ENCODE assay signal across 20 cellular contexts in the genomic region with DNA sequence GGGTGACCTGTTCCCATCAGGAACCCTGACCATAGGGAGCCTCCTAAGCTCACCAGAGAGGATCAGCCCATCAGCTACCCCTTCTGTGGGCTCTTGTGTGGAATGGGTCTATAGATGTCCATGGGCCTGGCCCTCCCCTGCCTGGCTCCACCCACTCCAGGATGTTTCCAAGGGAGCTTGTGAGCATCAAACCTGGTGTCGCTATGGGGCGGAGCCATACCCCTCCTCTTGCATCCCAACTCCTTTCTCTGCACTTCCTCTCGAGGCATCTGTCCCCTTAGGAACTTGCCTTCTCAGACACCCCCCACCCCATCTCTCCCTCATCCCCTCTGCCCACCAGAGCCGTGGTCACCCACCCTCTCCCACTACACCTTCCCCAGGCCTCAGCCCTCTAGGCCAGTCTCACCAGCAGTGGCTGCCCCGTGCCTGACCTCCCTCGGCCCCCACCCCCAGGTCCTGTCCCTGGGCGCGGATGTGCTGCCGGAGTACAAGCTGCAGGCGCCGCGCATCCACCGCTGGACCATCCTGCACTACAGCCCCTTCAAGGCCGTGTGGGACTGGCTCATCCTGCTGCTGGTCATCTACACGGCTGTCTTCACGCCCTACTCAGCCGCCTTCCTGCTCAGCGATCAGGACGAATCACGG. TPM values are rescaled to one million over a fixed set of nuclear protein-coding genes. Genes with fewer than 3 reads are reported as not detected.
DNase-seq lines count a peak whose midpoint lies in the region; ATAC-seq, FAIRE-seq and TF ChIP-seq lines count a peak whose summit lies in the region.
"Had no signal": no experiment of that assay in that cellular context is flagged by ENCODE, and none has a peak within 500 bp of the region (broad histone marks: within the 10 kb centered on the region; RNA-seq: fewer than 3 reads in every experiment).

No MANE protein-coding gene starts in this region.

- peak; percentile 70 for ATAC-seq in K562

- FAIRE-seq in K562 (lab: Jason Lieb, UNC), result no peak
- FAIRE-seq: H54 had no signal

- POLR2A ChIA-PET in K562 (lab: Yijun Ruan, JAX), result interaction anchor here (0.7 to 1.0 kb wide), 2 partner anchors 11 to 326 kb away, joined by 3 read pairs; no protein-coding TSS in a partner anchor

- H3K27ac Mint-ChIP-seq in neural progenitor cell, result no peak overlapping the region

- H3K9ac ChIP-seq in K562 (ENCODE audit: insufficient read depth in 1 of 2, low read depth in 2 of 2, low read length in 2 of 2) (no peak overlapping the region), neural progenitor cell (no peak overlapping the region)
- H3K9ac ChIP-seq: SK-N-SH had no signal

- no peak overlapping the region for H3K4me3 Mint-ChIP-seq in neural progenitor cell

- no peaks in the 10 kb centered on the region for H3K9me3 Mint-ChIP-seq in neural progenitor cell

- H3K4me1 Mint-ChIP-seq in neural progenitor cell, result peaks cover 2% of the 10 kb centered on the region

- H3K36me3 Mint-ChIP-seq in neural progenitor cell, result no peaks in the 10 kb centered on the region

- no peak overlapping the region for H3K4me3 ChIP-seq in NB4 (ENCODE audit: low read depth, low read length)
- H3K4me3 ChIP-seq in K562, result no peak overlapping the region
- H3K4me3 ChIP-seq in osteoblast (ENCODE audit: insufficient read depth, low read length), result no peak overlapping the region
- no peak overlapping the region for H3K4me3 ChIP-seq in neural progenitor cell
- H3K4me3 ChIP-seq: MG63, PC-9 had no signal

- no peaks in the 10 kb centered on the region for H3K79me2 ChIP-seq in K562 (ENCODE audit: control insufficient read depth, insufficient read depth, low read length)
- no peaks in the 10 kb centered on the region for H3K79me2 ChIP-seq in osteoblast (ENCODE audit: insufficient read depth, low read length)
- no peaks in the 10 kb centered on the region for H3K79me2 ChIP-seq in neural progenitor cell (ENCODE audit: low read depth)

- peaks cover 5% of the 10 kb centered on the region for H3K27me3 Mint-ChIP-seq in neural progenitor cell (ENCODE audit: insufficient read depth, low read depth)

- TF ChIP-seq EP300 in K562 (IDR thresholded peaks at IDR 0.05; ENCODE audit: low read length), result no peak

- no TSS peak for BruUV-seq in K562 (replicated peaks; lab: Mats Ljungman, UMichigan)

- H2AFZ ChIP-seq in K562 (ENCODE audit: low read depth, low read length) (no peak overlapping the region), osteoblast (ENCODE audit: low read length) (no peak overlapping the region), neural progenitor cell (replicated peaks) (no peak overlapping the region)
- H2AFZ ChIP-seq: PC-9 had no signal

- H3K9me1 ChIP-seq in K562 (ENCODE audit: control insufficient read depth, insufficient read depth, low read length), result peaks cover 3% of the 10 kb centered on the region

- peaks cover 5% of the 10 kb centered on the region; the same call in 1 of the 2 replicates for H4K20me1 ChIP-seq in K562 (replicated peaks; ENCODE audit: control insufficient read depth, insufficient read depth, low read length)
- H4K20me1 ChIP-seq in osteoblast (ENCODE audit: insufficient read depth, low read length), result no peaks in the 10 kb centered on the region
- no peaks in the 10 kb centered on the region for H4K20me1 ChIP-seq in neural progenitor cell (ENCODE audit: low read depth)

- TF ChIP-seq POLR2A in NB4 (IDR thresholded peaks at IDR 0.05; ENCODE audit: extremely low read depth, insufficient read length), result no peak
- no peak for TF ChIP-seq POLR2A in K562 (conservative IDR thresholded peaks at IDR 0.05)

- peaks cover 0 to 39% of the 10 kb centered on the region in 2 experiments; a peak in 3 of 5 replicates for H3K4me1 ChIP-seq in K562 (replicated peaks in 1 of 2; ENCODE audit: control insufficient read depth in 2 of 2, insufficient read depth in 2 of 2, low read length in 2 of 2)
- no peaks in the 10 kb centered on the region for H3K4me1 ChIP-seq in osteoblast (ENCODE audit: insufficient read depth, low read length)
- no peaks in the 10 kb centered on the region for H3K4me1 ChIP-seq in neural progenitor cell

- intact Hi-C loops in K562 (cut with micrococcal nuclease), result no loop called here

- H3K36me3 ChIP-seq in K562 (ENCODE audit: control insufficient read depth, insufficient read depth, low read length), result no peaks in the 10 kb centered on the region
- H3K36me3 ChIP-seq in osteoblast (ENCODE audit: insufficient read depth, low read length), result no peaks in the 10 kb centered on the region
- H3K36me3 ChIP-seq in neural progenitor cell, result no peaks in the 10 kb centered on the region
- H3K36me3 ChIP-seq: MG63 had no signal

- 11% methylated on average over 18 of the region's 20 CpGs for WGBS in K562 (ENCODE audit: insufficient coverage, low coverage, missing lambda C conversion rate)

- no peak for TF ChIP-seq CTCF in NB4 (IDR thresholded peaks at IDR 0.05; ENCODE audit: low read depth, low read length)
- TF ChIP-seq CTCF in K562 (IDR thresholded peaks at IDR 0.05 in 2 of 3, conservative IDR thresholded peaks at IDR 0.05 in 1 of 3; ENCODE audit: insufficient read depth in 2 of 3, low read depth in 1 of 3, low read length in 3 of 3), result no peak
- no peak for TF ChIP-seq CTCF in osteoblast (IDR thresholded peaks at IDR 0.05; ENCODE audit: extremely low read depth, low read depth, low read length)
- no peak for TF ChIP-seq CTCF in neural progenitor cell (IDR thresholded peaks at IDR 0.05)

- H3K27me3 ChIP-seq in K562 (ENCODE audit: control insufficient read depth in 2 of 2, insufficient read depth in 2 of 2, low read length in 2 of 2) (peaks cover 22 to 50% of the 10 kb centered on the region in 2 experiments; a peak in 4 of 5 replicates), osteoblast (ENCODE audit: insufficient read depth, low read length) (peaks cover 17% of the 10 kb centered on the region), neural progenitor cell (peaks cover 18% of the 10 kb centered on the region)
- H3K27me3 ChIP-seq: MG63 had no signal

- DNase-seq in NCI-H748 (lab: John Stamatoyannopoulos, UW; ENCODE audit: unreplicated experiment) (peak; percentile 25), NCI-H748 treated with DMSO at 0.1 percent for 48 hours (lab: John Stamatoyannopoulos, UW) (no peak), NB4 (ENCODE audit: low read depth) (peak; percentile 16), K562 (ENCODE audit: extremely low read depth in 1 of 4, low spot score in 3 of 4) (peak in 3 of 4 experiments; percentile 43 to 48 (median 47)), osteoblast (ENCODE audit: insufficient read length, low spot score, missing footprints) (peak; percentile 77), SKM-1 treated with dmso at 0.1 percent for 144 hours (lab: John Stamatoyannopoulos, UW; ENCODE audit: unreplicated experiment) (no peak), neural progenitor cell (ENCODE audit: low spot score) (no peak)
- DNase-seq: C1 segment of cervical spinal cord, DMS153, Karpas-422, MG63, NCI-H1105, NCI-H187, NCI-H2171 treated with DMSO at 0.1 percent for 48 hours, NCI-H524, PC-9, SK-N-SH had no signal

- H3K9me3 ChIP-seq in K562 (replicated peaks; ENCODE audit: control insufficient read depth, insufficient read depth, low read depth, low read length), result no peaks in the 10 kb centered on the region
- no peaks in the 10 kb centered on the region for H3K9me3 ChIP-seq in osteoblast (ENCODE audit: low read depth, low read length)
- no peaks in the 10 kb centered on the region for H3K9me3 ChIP-seq in neural progenitor cell (ENCODE audit: low read depth)
- H3K9me3 ChIP-seq: MG63, SK-N-SH had no signal

- H3K27ac ChIP-seq in K562 (ENCODE audit: extremely low read depth, low read depth, low read length), result no peak overlapping the region
- no peak overlapping the region for H3K27ac ChIP-seq in osteoblast (ENCODE audit: low read depth, low read length)
- H3K27ac ChIP-seq in neural progenitor cell, result no peak overlapping the region
- H3K27ac ChIP-seq: PC-9 had no signal

- CTCF ChIA-PET in K562 (lab: Yijun Ruan, JAX; ENCODE audit: low intra/inter-chr PET ratio), result no interaction called here

- no peak overlapping the region for H3K4me2 ChIP-seq in K562 (ENCODE audit: insufficient read depth, low read length)
- no peak overlapping the region for H3K4me2 ChIP-seq in osteoblast (ENCODE audit: insufficient read depth, low read length)
- H3K4me2 ChIP-seq in neural progenitor cell, result no peak overlapping the region
- H3K4me2 ChIP-seq: PC-9, SK-N-SH had no signal

- in situ Hi-C loops in K562 (cut with MboI), result no loop called here

- no peak for TF ChIP-seq RAD21 in K562 (CRISPR knock-in tag; conservative IDR thresholded peaks at IDR 0.05 in 1 of 2, IDR thresholded peaks at IDR 0.05 in 1 of 2)

- no peaks in the 10 kb centered on the region for H3F3A ChIP-seq in neural progenitor cell (ENCODE audit: low read depth)

RNA-seq across cellular contexts. Expression of a gene that starts 10.4 kb away (rescaled TPM):
- total RNA-seq in K562 (2011; cell fraction: chromatin; rRNA removed; ENCODE audit: low replicate concordance), result not detected in 2 replicates
- not detected in 2 replicates for total RNA-seq in K562 (2011; cell fraction: nucleolus; rRNA removed)
- not detected in 2 replicates for total RNA-seq in K562 (2011; cell fraction: nucleoplasm; rRNA removed)
- not detected in 2 replicates for total RNA-seq in K562 (2014; rRNA removed)
- total RNA-seq in K562 (2014; rRNA removed; fragmentation: Illumina TruSeq; extraction: Trizol), result not detected in 2 replicates
- not detected in 2 replicates for total RNA-seq in K562 (2015; rRNA removed; fragmentation: Illumina TruSeq; extraction: Trizol)
- not detected in 2 replicates for total RNA-seq in K562 (2021)
- polyA plus RNA-seq in K562 (2011; rRNA removed), result not detected in 2 replicates
- polyA plus RNA-seq in K562 (2011; cell fraction: cytosol; rRNA removed), result not detected in 2 replicates
- polyA plus RNA-seq in K562 (2011; cell fraction: nucleus; rRNA removed), result not detected in 2 replicates
- polyA plus RNA-seq in K562 (2012), result not detected in 2 replicates
- polyA plus RNA-seq in K562 (2014; fragmentation: Illumina TruSeq; extraction: Trizol), result not detected in 2 replicates
- not detected for polyA plus RNA-seq in K562 (2014; fragmentation: Nextera tagmentation; extraction: Ambion mirVana)
- polyA plus RNA-seq in K562 (2014; rRNA removed), result not detected in 2 replicates
- not detected in 2 replicates for polyA minus RNA-seq in K562 (2011; rRNA and poly(A)+ RNA removed)
- polyA minus RNA-seq in K562 (2011; cell fraction: cytosol; rRNA and poly(A)+ RNA removed), result not detected in 2 replicates
- not detected in 2 replicates for polyA minus RNA-seq in K562 (2011; cell fraction: nucleus; rRNA and poly(A)+ RNA removed)
- not detected in 2 replicates for total RNA-seq in osteoblast
- total RNA-seq in neural progenitor cell (ENCODE audit: low replicate concordance), result 0.03 TPM in 1 of 2 replicates, not detected in the other
- total RNA-seq: A673; PC-9; T-helper 1 cell treated with Interleukin-12 subunit alpha and Interleukin-12 subunit beta and Interleukin-4 antibody, amounts not matched to agents 30 ng/mL and 1 ng/mL, for 36 hours had no signal

RNA-seq across cellular contexts. Expression of a gene that starts 16.7 kb away (rescaled TPM):
- 38.0 and 39.5 TPM in 2 replicates for total RNA-seq in K562 (2011; cell fraction: chromatin; rRNA removed; ENCODE audit: low replicate concordance)
- total RNA-seq in K562 (2011; cell fraction: nucleolus; rRNA removed), result 28.7 and 30.0 TPM in 2 replicates
- 37.9 and 48.6 TPM in 2 replicates for total RNA-seq in K562 (2011; cell fraction: nucleoplasm; rRNA removed)
- total RNA-seq in K562 (2014; rRNA removed), result 30.8 and 40.8 TPM in 2 replicates
- total RNA-seq in K562 (2014; rRNA removed; fragmentation: Illumina TruSeq; extraction: Trizol), result 40.8 and 41.8 TPM in 2 replicates
- total RNA-seq in K562 (2015; rRNA removed; fragmentation: Illumina TruSeq; extraction: Trizol), result 40.2 and 41.8 TPM in 2 replicates
- 117 and 123 TPM in 2 replicates for total RNA-seq in K562 (2021)
- 55.5 and 99.8 TPM in 2 replicates for polyA plus RNA-seq in K562 (2011; rRNA removed)
- 70.8 and 74.0 TPM in 2 replicates for polyA plus RNA-seq in K562 (2011; cell fraction: cytosol; rRNA removed)
- 36.3 and 49.3 TPM in 2 replicates for polyA plus RNA-seq in K562 (2011; cell fraction: nucleus; rRNA removed)
- polyA plus RNA-seq in K562 (2012), result 80.2 and 92.9 TPM in 2 replicates
- polyA plus RNA-seq in K562 (2014; fragmentation: Illumina TruSeq; extraction: Trizol), result 76.8 and 82.1 TPM in 2 replicates
- polyA plus RNA-seq in K562 (2014; fragmentation: Nextera tagmentation; extraction: Ambion mirVana), result 10 to 100 TPM; 35.9 to 38.0 TPM
- polyA plus RNA-seq in K562 (2014; rRNA removed), result 39.1 and 47.7 TPM in 2 replicates
- 86.0 and 117 TPM in 2 replicates for polyA minus RNA-seq in K562 (2011; rRNA and poly(A)+ RNA removed)
- polyA minus RNA-seq in K562 (2011; cell fraction: cytosol; rRNA and poly(A)+ RNA removed), result 67.3 and 99.9 TPM in 2 replicates
- 11.7 and 18.8 TPM in 2 replicates for polyA minus RNA-seq in K562 (2011; cell fraction: nucleus; rRNA and poly(A)+ RNA removed)
- total RNA-seq in osteoblast, result 23.3 and 24.6 TPM in 2 replicates
- total RNA-seq in neural progenitor cell (ENCODE audit: low replicate concordance), result 56.5 and 70.6 TPM in 2 replicates

RNA-seq across cellular contexts. Expression of a gene that starts 56.7 kb away (rescaled TPM):
- 7.6 and 13.1 TPM in 2 replicates for total RNA-seq in K562 (2011; cell fraction: chromatin; rRNA removed; ENCODE audit: low replicate concordance)
- 8.2 and 9.7 TPM in 2 replicates for total RNA-seq in K562 (2011; cell fraction: nucleolus; rRNA removed)
- total RNA-seq in K562 (2011; cell fraction: nucleoplasm; rRNA removed), result 6.2 and 6.5 TPM in 2 replicates
- total RNA-seq in K562 (2014; rRNA removed) (0.61 and 2.5 TPM in 2 replicates), K562 (2014; rRNA removed; fragmentation: Illumina TruSeq; extraction: Trizol) (0.18 and 0.29 TPM in 2 replicates), K562 (2015; rRNA removed; fragmentation: Illumina TruSeq; extraction: Trizol) (0.34 and 0.54 TPM in 2 replicates), K562 (2021) (1.6 and 1.8 TPM in 2 replicates), osteoblast (10.1 and 17.7 TPM in 2 replicates), neural progenitor cell (ENCODE audit: low replicate concordance) (0.22 TPM in 1 of 2 replicates, not detected in the other)
- polyA plus RNA-seq in K562 (2011; rRNA removed) (0.22 and 0.29 TPM in 2 replicates), K562 (2014; fragmentation: Illumina TruSeq; extraction: Trizol) (0.39 and 0.53 TPM in 2 replicates), K562 (2014; fragmentation: Nextera tagmentation; extraction: Ambion mirVana) (under 1 TPM in 1 of 2 experiments, not detected in 1; 0.07 TPM), K562 (2014; rRNA removed) (0.71 and 1.7 TPM in 2 replicates)
- 0.63 and 1.3 TPM in 2 replicates for polyA plus RNA-seq in K562 (2011; cell fraction: cytosol; rRNA removed)
- 0.95 and 3.8 TPM in 2 replicates for polyA plus RNA-seq in K562 (2011; cell fraction: nucleus; rRNA removed)
- 1.7 and 2.6 TPM in 2 replicates for polyA plus RNA-seq in K562 (2012)
- polyA minus RNA-seq in K562 (2011; rRNA and poly(A)+ RNA removed), result 0.21 and 0.95 TPM in 2 replicates
- polyA minus RNA-seq in K562 (2011; cell fraction: cytosol; rRNA and poly(A)+ RNA removed), result 1.2 TPM in 2 replicates
- 1.7 and 3.2 TPM in 2 replicates for polyA minus RNA-seq in K562 (2011; cell fraction: nucleus; rRNA and poly(A)+ RNA removed)

Comparison
In these comparisons a context has a peak if more than half of its experiments do, and no peak if none do; other contexts are left out.
1. DNase-seq: peak in NCI-H748 (single experiment), NB4 (single experiment), K562 (3 of 4) and osteoblast (single experiment); none in NCI-H748 treated with DMSO at 0.1 percent for 48 hours (single experiment), SKM-1 treated with dmso at 0.1 percent for 144 hours (single experiment) and neural progenitor cell (single experiment).